Comparison of ENCODE assay signal across 11 cellular contexts in genomic region chr2:156305121-156305520, GRCh38.
"Had no signal": no experiment of that assay in that cellular context is flagged by ENCODE, and none has a peak within 500 bp of the region (broad histone marks: within the 10 kb centered on the region; RNA-seq: fewer than 3 reads in every experiment).

No MANE protein-coding gene starts in this region.

- H3K27ac ChIP-seq: GM23248 had no signal

- H3K27ac Mint-ChIP-seq: GM23338, H9, HFFc6 had no signal

- H3K9me3 ChIP-seq: HAP-1 had no signal

- FAIRE-seq: H1, H54 had no signal

- H3K4me2 ChIP-seq: GM23338 had no signal

- DNase-seq: GM23248, GOT3, H7, H9, HCEC 1CT, HFFc6 had no signal

- H3K9ac ChIP-seq: GM23248 had no signal

- H3K4me3 Mint-ChIP-seq: GM23338, H9, HFFc6 had no signal

- H3K4me1 Mint-ChIP-seq: GM23338, H9 had no signal

- H3K36me3 ChIP-seq: HAP-1 had no signal

- ATAC-seq: GM23338, HCT116 had no signal

- H3K4me1 ChIP-seq: HAP-1 had no signal

- H3K9me3 Mint-ChIP-seq: GM23338, H9, HFFc6 had no signal

- H2AFZ ChIP-seq: GM23248, GM23338 had no signal

- H3K4me3 ChIP-seq: GM23248, GM23338, HAP-1 had no signal
